In the genomic region with DNA sequence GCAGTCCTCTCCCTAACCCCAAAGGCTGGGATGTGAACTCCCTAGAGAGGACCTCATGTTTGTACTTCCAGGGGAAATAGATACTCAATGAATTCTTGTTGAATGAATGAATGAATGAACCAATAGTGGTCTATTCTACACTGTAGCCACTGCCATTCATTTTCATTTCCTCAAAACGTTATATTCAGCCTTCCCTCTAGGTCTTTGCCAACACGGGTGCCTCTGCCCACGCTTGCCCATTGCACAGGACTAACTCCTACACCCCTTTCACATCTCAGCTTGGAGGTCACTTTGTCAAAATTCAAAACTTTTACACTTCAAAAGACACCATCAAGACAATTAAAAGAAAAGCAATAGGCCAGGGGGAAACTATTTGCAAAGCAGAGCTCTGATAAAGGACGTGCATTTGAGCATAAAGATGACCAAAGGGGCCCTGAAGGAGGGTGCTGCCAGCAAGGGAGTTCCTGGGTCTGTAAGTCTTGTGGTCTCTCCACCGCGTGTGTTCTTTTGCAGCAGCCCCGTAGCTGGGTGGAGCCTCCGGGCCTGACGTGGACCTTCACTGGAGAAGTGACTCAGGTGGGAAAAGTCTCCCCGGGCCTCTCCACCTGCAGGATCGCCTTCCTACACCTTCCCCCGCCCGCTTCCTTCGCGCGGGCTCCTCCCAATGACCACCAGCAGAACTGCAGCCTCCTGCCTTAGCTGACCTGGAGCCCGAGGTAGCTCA, we compare ENCODE assay signal across 9 cellular contexts. TPM values are rescaled to one million over a fixed set of nuclear protein-coding genes. Genes with fewer than 3 reads are reported as not detected.
DNase-seq lines count a peak whose midpoint lies in the region; ATAC-seq and TF ChIP-seq lines count a peak whose summit lies in the region.
"Had no signal": no experiment of that assay in that cellular context is flagged by ENCODE, and none has a peak within 500 bp of the region (broad histone marks: within the 10 kb centered on the region; RNA-seq: fewer than 3 reads in every experiment).

No MANE protein-coding gene starts in this region.

- intact Hi-C loops in heart right ventricle (cut with DNase I) = no loop called here
- intact Hi-C loops in Right ventricle myocardium inferior (cut with DNase I) = no loop called here

- no peaks in the 10 kb centered on the region for H3K36me3 Mint-ChIP-seq in activated naive CD4-positive, alpha-beta T cell treated with anti-CD3 and anti-CD28 coated beads, Interleukin-2, amount 50 U/mL, for 72 hours

- no peaks in the 10 kb centered on the region for H3K36me3 ChIP-seq in heart right ventricle
- H3K36me3 ChIP-seq in kidney epithelial cell (ENCODE audit: control insufficient read depth, insufficient read depth, low read length) = no peaks in the 10 kb centered on the region

- H3K9me3 ChIP-seq in heart right ventricle = no peaks in the 10 kb centered on the region

- no peaks in the 10 kb centered on the region for H3K9me3 Mint-ChIP-seq in activated naive CD4-positive, alpha-beta T cell treated with anti-CD3 and anti-CD28 coated beads, Interleukin-2, amount 50 U/mL, for 72 hours
- H3K9me3 Mint-ChIP-seq in stimulated activated naive CD8-positive, alpha-beta T cell treated with anti-CD3 and anti-CD28 coated beads, Interleukin-15, amount 100 ng/mL, for 72 hours = no peaks in the 10 kb centered on the region
- H3K9me3 Mint-ChIP-seq: central memory CD8-positive, alpha-beta T cell had no signal

- H3K27me3 ChIP-seq in heart right ventricle = peaks cover 0 to 44% (median 18%) of the 10 kb centered on the region in 7 donors
- peaks cover 14% of the 10 kb centered on the region for H3K27me3 ChIP-seq in kidney epithelial cell (ENCODE audit: control insufficient read depth, insufficient read depth, low read length)

- H3K27me3 Mint-ChIP-seq in stimulated activated naive CD8-positive, alpha-beta T cell treated with anti-CD3 and anti-CD28 coated beads, Interleukin-15, amount 100 ng/mL, for 72 hours = peaks cover 66% of the 10 kb centered on the region

- TF ChIP-seq CTCF in heart right ventricle (IDR thresholded peaks at IDR 0.05) (peak in 7 of 9 donors; percentile 41 to 59 (median 49)), kidney epithelial cell (IDR thresholded peaks at IDR 0.05; ENCODE audit: insufficient read depth, low read length, poor library complexity, severe bottlenecking) (peak; percentile 92)

- WGBS in heart right ventricle, 2 donors = 10 to 11% methylated on average over 17 of the region's 17 CpGs

- H3K27ac ChIP-seq in heart right ventricle = no peak overlapping the region

- H3K4me1 ChIP-seq in heart right ventricle = no peaks in the 10 kb centered on the region

- no peaks in the 10 kb centered on the region for H3K4me1 Mint-ChIP-seq in stimulated activated naive CD8-positive, alpha-beta T cell treated with anti-CD3 and anti-CD28 coated beads, Interleukin-15, amount 100 ng/mL, for 72 hours
- H3K4me1 Mint-ChIP-seq: central memory CD8-positive, alpha-beta T cell had no signal

- H3K4me3 Mint-ChIP-seq in stimulated activated naive CD8-positive, alpha-beta T cell treated with anti-CD3 and anti-CD28 coated beads, Interleukin-15, amount 100 ng/mL, for 72 hours = no peak overlapping the region
- H3K4me3 Mint-ChIP-seq: central memory CD8-positive, alpha-beta T cell had no signal

- ATAC-seq in heart right ventricle = peak in 1 of 8 donors; percentile 41
- ATAC-seq in Right ventricle myocardium inferior = no peak
- ATAC-seq in HG03135 (IDR thresholded peaks at IDR 0.05; ENCODE audit: unreplicated experiment) = peak; percentile 60
- ATAC-seq in activated naive CD4-positive, alpha-beta T cell treated with anti-CD3 and anti-CD28 coated beads, Interleukin-2, amount 50 U/mL, for 72 hours = peak; percentile 45 to 78
- ATAC-seq in stimulated activated naive CD8-positive, alpha-beta T cell treated with anti-CD3 and anti-CD28 coated beads, Interleukin-15, amount 100 ng/mL, for 72 hours = peak; percentile 66

- DNase-seq in heart right ventricle (no peak), Right ventricle myocardium inferior (ENCODE audit: missing footprints) (no peak), NCI-H345 treated with DMSO at 0.1 percent for 48 hours (lab: John Stamatoyannopoulos, UW; ENCODE audit: unreplicated experiment) (peak; percentile 80), kidney epithelial cell (ENCODE audit: low read depth) (no peak), activated gamma-delta T cell treated with Interleukin-2 at 50 U/mL for 16 hours (no peak)
- DNase-seq in activated naive CD4-positive, alpha-beta T cell treated with anti-CD3 and anti-CD28 coated beads, Interleukin-2, amount 50 U/mL, for 72 hours (ENCODE audit: low spot score in 2 of 2) = peak in 1 of 2 donors; percentile 62
- peak; percentile 23 to 32 for DNase-seq in stimulated activated naive CD8-positive, alpha-beta T cell treated with anti-CD3 and anti-CD28 coated beads, Interleukin-15, amount 100 ng/mL, for 72 hours

- H3K27ac Mint-ChIP-seq in activated naive CD4-positive, alpha-beta T cell treated with anti-CD3 and anti-CD28 coated beads, Interleukin-2, amount 50 U/mL, for 72 hours = no peak overlapping the region
- H3K27ac Mint-ChIP-seq in stimulated activated naive CD8-positive, alpha-beta T cell treated with anti-CD3 and anti-CD28 coated beads, Interleukin-15, amount 100 ng/mL, for 72 hours = no peak overlapping the region

- no peak overlapping the region for H3K4me3 ChIP-seq in heart right ventricle
- H3K4me3 ChIP-seq in kidney epithelial cell (ENCODE audit: low read depth, low read length) = no peak overlapping the region

RNA-seq across cellular contexts. Expression of gene TMEM63C, which starts 31.5 kb away (rescaled TPM):
- total RNA-seq in heart right ventricle = 1 to 10 TPM in 2 of 10 donors, under 1 TPM in 8; 0.08 to 7.2 (median 0.53) TPM
- 1 to 10 TPM in 1 of 2 donors, under 1 TPM in 1; under 0.01 to 1.5 TPM for polyA plus RNA-seq in heart right ventricle
- 2.7 TPM for total RNA-seq in Right ventricle myocardium inferior
- 1 to 10 TPM in 1 of 2 donors, under 1 TPM in 1; 0.32 to 1.1 TPM for total RNA-seq in activated naive CD4-positive, alpha-beta T cell treated with anti-CD3 and anti-CD28 coated beads, Interleukin-2, amount 50 U/mL, for 72 hours
- total RNA-seq in kidney epithelial cell = 0.62 and 1.1 TPM in 2 replicates

RNA-seq across cellular contexts. Expression of gene NGB, which starts 57.9 kb away (rescaled TPM):
- total RNA-seq in heart right ventricle = not detected
- polyA plus RNA-seq in heart right ventricle = not detected
- not detected for total RNA-seq in Right ventricle myocardium inferior
- not detected for total RNA-seq in activated naive CD4-positive, alpha-beta T cell treated with anti-CD3 and anti-CD28 coated beads, Interleukin-2, amount 50 U/mL, for 72 hours
- total RNA-seq in kidney epithelial cell = not detected in 2 replicates

Comparison
In these comparisons a context has a peak if more than half of its experiments do, and no peak if none do; other contexts are left out.
1. DNase-seq: peak in NCI-H345 treated with DMSO at 0.1 percent for 48 hours (single experiment) and stimulated activated naive CD8-positive, alpha-beta T cell treated with anti-CD3 and anti-CD28 coated beads, Interleukin-15, amount 100 ng/mL, for 72 hours (2 of 2); none in heart right ventricle (0 of 2), Right ventricle myocardium inferior (single experiment), kidney epithelial cell (single experiment) and activated gamma-delta T cell treated with Interleukin-2 at 50 U/mL for 16 hours (single experiment).